In genomic region chr5:762996-763395, GRCh38 we compare ENCODE assay signal across 12 cellular contexts. TPM values are rescaled to one million over a fixed set of nuclear protein-coding genes. Genes with fewer than 3 reads are reported as not detected.
DNase-seq lines count a peak whose midpoint lies in the region; ATAC-seq, FAIRE-seq and TF ChIP-seq lines count a peak whose summit lies in the region.
"Not testable (repeated sequence)": the region's sequence is repeated elsewhere in the genome, so short reads cannot be mapped to it uniquely, and the experiment has no call there.
"Had no signal": no experiment of that assay in that cellular context is flagged by ENCODE, and none has a peak within 500 bp of the region (broad histone marks: within the 10 kb centered on the region; RNA-seq: fewer than 3 reads in every experiment).

No MANE protein-coding gene starts in this region.

- not testable (repeated sequence) for H3K36me3 ChIP-seq in pancreas, upper lobe of right lung
- H3K36me3 ChIP-seq in sigmoid colon, result peaks cover 0 to 16% (median 2%) of the 10 kb centered on the region in 4 donors

- not testable (repeated sequence) for H3K4me3 Mint-ChIP-seq in central memory CD8-positive, alpha-beta T cell

- not testable (repeated sequence) for H3K27ac ChIP-seq in right cardiac atrium (ENCODE audit: low read length); pancreas; sigmoid colon; upper lobe of right lung

- not testable (repeated sequence) for H3K4me3 ChIP-seq in right cardiac atrium (ENCODE audit: low read length); pancreas; sigmoid colon; upper lobe of right lung

- not testable (repeated sequence) for H3K4me1 ChIP-seq in right cardiac atrium (ENCODE audit: control insufficient read depth, insufficient read depth, low read length)
- peaks cover 5 to 15% (median 7%) of the 10 kb centered on the region in 3 donors for H3K4me1 ChIP-seq in pancreas
- H3K4me1 ChIP-seq in sigmoid colon, result peaks cover 0 to 20% (median 18%) of the 10 kb centered on the region in 4 donors
- peaks cover 16% of the 10 kb centered on the region for H3K4me1 ChIP-seq in upper lobe of right lung

- DNase-seq in SK-N-DZ (ENCODE audit: low spot score) (peak; percentile 0), right cardiac atrium (peak in 2 of 3 donors; percentile 5 to 10), mesenteric fat pad (ENCODE audit: low spot score) (peak; percentile 82), pancreas (peak in 4 of 6 donors; percentile 2 to 45 (median 6)), sigmoid colon (peak; percentile 40), upper lobe of right lung (peak; percentile 9)
- peak; percentile 45 for DNase-seq in activated CD8-positive, alpha-beta memory T cell treated with anti-CD3 and anti-CD28 coated beads for 24 hours
- DNase-seq in central memory CD8-positive, alpha-beta T cell (ENCODE audit: low spot score in 2 of 2), result peak in 1 of 2 donors; percentile 13

- intact Hi-C loops in right cardiac atrium (cut with DNase I); sigmoid colon (cut with DNase I); upper lobe of right lung (cut with DNase I): not testable (repeated sequence)
- intact Hi-C loops in pancreas (cut with DNase I), result loop anchor here in 1 of 3 donors (5.0 to 10.0 kb wide), 2 partner anchors 58 to 79 kb away; no protein-coding TSS in a partner anchor

- not testable (repeated sequence) for FAIRE-seq in pancreas (lab: Jason Lieb, UNC)

- TF ChIP-seq POLR2A in sigmoid colon (IDR thresholded peaks at IDR 0.05), result not testable (repeated sequence)

- peaks cover 19% of the 10 kb centered on the region for H3K27me3 Mint-ChIP-seq in central memory CD8-positive, alpha-beta T cell

- WGBS in right cardiac atrium, result 90% methylated on average over 8 of the region's 8 CpGs
- 91 to 93% methylated on average over 8 of the region's 8 CpGs for WGBS in pancreas, 2 donors
- WGBS in sigmoid colon, 2 donors, result 89 to 91% methylated on average over 8 of the region's 8 CpGs

- TF ChIP-seq CTCF in pancreas (IDR thresholded peaks at IDR 0.05); sigmoid colon (IDR thresholded peaks at IDR 0.05); upper lobe of right lung (IDR thresholded peaks at IDR 0.05): not testable (repeated sequence)

- H3K36me3 Mint-ChIP-seq in central memory CD8-positive, alpha-beta T cell (ENCODE audit: insufficient read depth), result peaks cover 13% of the 10 kb centered on the region

- not testable (repeated sequence) for H3K9me3 Mint-ChIP-seq in central memory CD8-positive, alpha-beta T cell

- peaks cover 11% of the 10 kb centered on the region for H3K4me1 Mint-ChIP-seq in central memory CD8-positive, alpha-beta T cell

- not testable (repeated sequence) for H3K27me3 ChIP-seq in right cardiac atrium (ENCODE audit: control insufficient read depth, insufficient read depth); pancreas; sigmoid colon; upper lobe of right lung

- H3K27ac Mint-ChIP-seq in central memory CD8-positive, alpha-beta T cell (ENCODE audit: low read depth), result peak overlapping the region; percentile 11

- TF ChIP-seq EP300 in sigmoid colon (IDR thresholded peaks at IDR 0.05), result not testable (repeated sequence)

- H3K9me3 ChIP-seq in right cardiac atrium (ENCODE audit: control insufficient read depth, low read length); pancreas; sigmoid colon; upper lobe of right lung: not testable (repeated sequence)

- ATAC-seq in central memory CD8-positive, alpha-beta T cell (replicated peaks; ENCODE audit: extremely low read depth, poor library complexity, severe bottlenecking); right cardiac atrium; pancreas; upper lobe of right lung: not testable (repeated sequence)

RNA-seq across cellular contexts. Expression of gene ZDHHC11B, which starts 21.5 kb away (rescaled TPM):
- polyA plus RNA-seq in SK-N-DZ (2014; cell fraction: cytosol; rRNA removed), result 5.9 and 8.4 TPM in 2 replicates
- polyA plus RNA-seq in SK-N-DZ (2014; cell fraction: nucleus; rRNA removed), result 38.4 and 47.7 TPM in 2 replicates
- total RNA-seq in right cardiac atrium, result 10 to 100 TPM; 17.0 to 49.2 (median 24.1) TPM
- polyA plus RNA-seq in right cardiac atrium, result 6.6 TPM
- total RNA-seq in mesenteric fat pad, result 6.9 TPM
- total RNA-seq in pancreas, result 1 to 10 TPM; 2.8 to 7.5 (median 5.0) TPM
- polyA plus RNA-seq in pancreas, result 10 to 100 TPM in 1 of 2 donors, 1 to 10 TPM in 1; 6.6 to 19.9 TPM
- 10 to 100 TPM in 1 of 4 donors, 1 to 10 TPM in 2, under 1 TPM in 1; 0.71 to 12.7 (median 2.4) TPM for total RNA-seq in sigmoid colon
- polyA plus RNA-seq in sigmoid colon, result 1 to 10 TPM in 1 of 3 donors, under 1 TPM in 1, not detected in 1; 0.46 to 2.0 TPM
- total RNA-seq in upper lobe of right lung, result 8.0 TPM
- total RNA-seq: GM12878, GM23248 had no signal
- polyA plus RNA-seq: CD14-positive monocyte; CD8-positive, alpha-beta memory T cell; GM23248 had no signal
